ENCODE assay signal across 29 cellular contexts in genomic region chr2:204505488-204505887, GRCh38. TPM values are rescaled to one million over a fixed set of nuclear protein-coding genes. Genes with fewer than 3 reads are reported as not detected.
DNase-seq lines count a peak whose midpoint lies in the region; ATAC-seq, FAIRE-seq and TF ChIP-seq lines count a peak whose summit lies in the region.
"Had no signal": no experiment of that assay in that cellular context is flagged by ENCODE, and none has a peak within 500 bp of the region (broad histone marks: within the 10 kb centered on the region; RNA-seq: fewer than 3 reads in every experiment).

No MANE protein-coding gene starts in this region.

- no peak for TF ChIP-seq CTCF in D721Med (IDR thresholded peaks at IDR 0.05; ENCODE audit: insufficient read depth, missing control alignments)

- no peaks in the 10 kb centered on the region for H3K4me1 Mint-ChIP-seq in activated T-cell treated with anti-CD3 and anti-CD28 coated beads, Interleukin-2, amount 50 U/mL, for 72 hours (ENCODE audit: low read depth)
- H3K4me1 Mint-ChIP-seq: activated CD4-positive, alpha-beta T cell treated with anti-CD3 and anti-CD28 coated beads, Interleukin-2, amount 10 ng/mL, durations not matched to agents 24 days and 14 days; activated naive CD8-positive, alpha-beta T cell treated with anti-CD3 and anti-CD28 coated beads, Interleukin-2, amount 50 U/mL, for 24 hours; CD4-positive, alpha-beta memory T cell had no signal

- no peaks in the 10 kb centered on the region for H3K27me3 Mint-ChIP-seq in activated T-cell treated with anti-CD3 and anti-CD28 coated beads, Interleukin-2, amount 50 U/mL, for 72 hours (ENCODE audit: low read depth)
- H3K27me3 Mint-ChIP-seq: activated naive CD8-positive, alpha-beta T cell treated with anti-CD3 and anti-CD28 coated beads, Interleukin-2, amount 50 U/mL, for 24 hours; CD4-positive, alpha-beta memory T cell had no signal

- peak overlapping the region; percentile 26 for H3K9ac ChIP-seq in skeletal muscle satellite cell (ENCODE audit: low read depth, low read length)

- no peaks in the 10 kb centered on the region for H3K27me3 ChIP-seq in skeletal muscle satellite cell (ENCODE audit: control insufficient read depth, insufficient read depth, low read length)
- H3K27me3 ChIP-seq: neutrophil, testis had no signal

- H3K27ac Mint-ChIP-seq in activated T-cell treated with anti-CD3 and anti-CD28 coated beads, Interleukin-2, amount 50 U/mL, for 72 hours = no peak overlapping the region
- H3K27ac Mint-ChIP-seq: activated CD4-positive, alpha-beta T cell treated with anti-CD3 and anti-CD28 coated beads, Interleukin-2, amount 10 ng/mL, durations not matched to agents 24 days and 14 days; activated naive CD8-positive, alpha-beta T cell treated with anti-CD3 and anti-CD28 coated beads, Interleukin-2, amount 50 U/mL, for 24 hours; activated T-cell treated with anti-CD3 and anti-CD28 coated beads, Interleukin-2, amount 50 U/mL, for 24 hours; CD4-positive, alpha-beta memory T cell had no signal

- no peaks in the 10 kb centered on the region for H3K36me3 ChIP-seq in skeletal muscle satellite cell (ENCODE audit: insufficient read depth, low read length)
- H3K36me3 ChIP-seq: HAP-1, neutrophil, prostate gland, WERI-Rb-1 had no signal

- H3K9me3 ChIP-seq in skeletal muscle satellite cell (replicated peaks; ENCODE audit: low read length) = no peaks in the 10 kb centered on the region
- H3K9me3 ChIP-seq: HAP-1, neutrophil, prostate gland, testis had no signal

- ATAC-seq in left colon = peak; percentile 28
- ATAC-seq in activated CD4-positive, CD25-positive, alpha-beta regulatory T cell treated with anti-CD3 and anti-CD28 coated beads, Interleukin-2, amount 50 U/mL, for 24 hours = no peak
- ATAC-seq in activated T-cell treated with anti-CD3 and anti-CD28 coated beads, Interleukin-2, amount 50 U/mL, for 72 hours (replicated peaks in 1 of 2) = no peak
- ATAC-seq: activated naive CD8-positive, alpha-beta T cell treated with anti-CD3 and anti-CD28 coated beads, Interleukin-2, amount 50 U/mL, for 24 hours; stimulated activated naive CD8-positive, alpha-beta T cell treated with anti-CD3 and anti-CD28 coated beads, Interleukin-15, Interleukin-2, amounts not matched to agents 100 U/mL and 50 U/mL, for 24 hours had no signal

- H3K4me2 ChIP-seq in skeletal muscle satellite cell (ENCODE audit: low read length) = no peak overlapping the region

- H3K36me3 Mint-ChIP-seq in activated T-cell treated with anti-CD3 and anti-CD28 coated beads, Interleukin-2, amount 50 U/mL, for 72 hours (ENCODE audit: insufficient read depth in 2 of 2) = no peaks in the 10 kb centered on the region
- H3K36me3 Mint-ChIP-seq: CD4-positive, alpha-beta memory T cell had no signal

- DNase-seq in NCI-H82 (lab: John Stamatoyannopoulos, UW) (peak; percentile 13), NCI-H82 treated with DMSO at 0.1 percent for 48 hours (lab: John Stamatoyannopoulos, UW; ENCODE audit: unreplicated experiment) (no peak), amniotic epithelial cell (ENCODE audit: low read depth) (peak; percentile 55), left colon (no peak), D721Med (ENCODE audit: insufficient read length, low spot score) (no peak)
- no peak for DNase-seq in activated T-cell treated with anti-CD3 and anti-CD28 coated beads, Interleukin-2, amount 50 U/mL, for 72 hours
- DNase-seq: activated CD4-positive, alpha-beta T cell treated with anti-CD3 and anti-CD28 coated beads, Interleukin-2, amount 10 ng/mL, durations not matched to agents 24 days and 14 days; activated gamma-delta T cell treated with Interleukin-2 at 50 U/mL for 16 hours; activated naive CD8-positive, alpha-beta T cell treated with anti-CD3 and anti-CD28 coated beads, Interleukin-2, amount 50 U/mL, for 24 hours; activated T-cell treated with anti-CD3 and anti-CD28 coated beads, Interleukin-2, amount 50 U/mL, for 24 hours; AML-193; CD4-positive, alpha-beta memory T cell; NCI-H1092; NCI-H1694 treated with DMSO at 0.1 percent for 48 hours; NCI-H510A treated with DMSO at 0.1 percent for 48 hours; NK-92 treated with Interleukin-12 subunit alpha and Interleukin-12 subunit beta, amount 100 ng/mL, for 24 hours; SHP77; stimulated activated naive CD8-positive, alpha-beta T cell treated with anti-CD3 and anti-CD28 coated beads, Interleukin-15, Interleukin-2, amounts not matched to agents 100 U/mL and 50 U/mL, for 24 hours; T-helper 9 cell; testis; WERI-Rb-1 had no signal

- intact Hi-C loops in left colon (cut with DNase I, micrococcal nuclease) = no loop called here

- H3K4me3 Mint-ChIP-seq in activated T-cell treated with anti-CD3 and anti-CD28 coated beads, Interleukin-2, amount 50 U/mL, for 72 hours = no peak overlapping the region
- H3K4me3 Mint-ChIP-seq: activated CD4-positive, alpha-beta T cell treated with anti-CD3 and anti-CD28 coated beads, Interleukin-2, amount 10 ng/mL, durations not matched to agents 24 days and 14 days; activated naive CD8-positive, alpha-beta T cell treated with anti-CD3 and anti-CD28 coated beads, Interleukin-2, amount 50 U/mL, for 24 hours; activated T-cell treated with anti-CD3 and anti-CD28 coated beads, Interleukin-2, amount 50 U/mL, for 24 hours; CD4-positive, alpha-beta memory T cell had no signal

- H3K9me3 Mint-ChIP-seq in activated T-cell treated with anti-CD3 and anti-CD28 coated beads, Interleukin-2, amount 50 U/mL, for 72 hours = no peaks in the 10 kb centered on the region
- H3K9me3 Mint-ChIP-seq: activated CD4-positive, alpha-beta T cell treated with anti-CD3 and anti-CD28 coated beads, Interleukin-2, amount 10 ng/mL, durations not matched to agents 24 days and 14 days; activated naive CD8-positive, alpha-beta T cell treated with anti-CD3 and anti-CD28 coated beads, Interleukin-2, amount 50 U/mL, for 24 hours; activated T-cell treated with anti-CD3 and anti-CD28 coated beads, Interleukin-2, amount 50 U/mL, for 24 hours; CD4-positive, alpha-beta memory T cell had no signal

- H3K4me3 ChIP-seq in skeletal muscle satellite cell (ENCODE audit: low read length) = no peak overlapping the region
- H3K4me3 ChIP-seq: HAP-1, lung, prostate gland, testis had no signal

- peaks cover 16% of the 10 kb centered on the region for H3K4me1 ChIP-seq in skeletal muscle satellite cell (ENCODE audit: control insufficient read depth, insufficient read depth, low read length)
- H3K4me1 ChIP-seq: prostate gland, testis had no signal

- no peak for FAIRE-seq in D721Med (lab: Jason Lieb, UNC)
- FAIRE-seq: G401.6, keratinocyte had no signal

RNA-seq across cellular contexts. Expression of gene PARD3B, which starts 39.8 kb away (rescaled TPM):
- total RNA-seq in left colon = 10 to 100 TPM; 28.3 to 30.5 TPM
- 1.8 and 2.8 TPM in 2 replicates for total RNA-seq in skeletal muscle satellite cell (2012; rRNA removed)
- total RNA-seq in activated T-cell treated with anti-CD3 and anti-CD28 coated beads, Interleukin-2, amount 50 U/mL, for 72 hours = under 1 TPM; 0.74 to 0.96 TPM

Comparison
In these comparisons a context has a peak if more than half of its experiments do, and no peak if none do; other contexts are left out.
1. DNase-seq: peak in NCI-H82 (single experiment) and amniotic epithelial cell (single experiment); none in NCI-H82 treated with DMSO at 0.1 percent for 48 hours (single experiment), left colon (0 of 2), D721Med (single experiment) and activated T-cell treated with anti-CD3 and anti-CD28 coated beads, Interleukin-2, amount 50 U/mL, for 72 hours (0 of 2).
2. RNA of gene PARD3B, which starts 39.8 kb away (total RNA-seq): 28.3 to 30.5 TPM in left colon; 0.74 to 0.96 TPM in activated T-cell treated with anti-CD3 and anti-CD28 coated beads, Interleukin-2, amount 50 U/mL, for 72 hours; every median in the first group is over 10 times any median in the second.